ENCODE assay signal across 8 cellular contexts in genomic region chr2:235779444-235779896, GRCh38.
DNase-seq lines count a peak whose midpoint lies in the region; ATAC-seq and TF ChIP-seq lines count a peak whose summit lies in the region.

No MANE protein-coding gene starts in this region.

- no peak overlapping the region for H2AFZ ChIP-seq in Loucy (ENCODE audit: low read length)

- H3K9ac ChIP-seq in Loucy (ENCODE audit: low read depth, low read length, poor library complexity, severe bottlenecking), result no peak overlapping the region

- H3F3A ChIP-seq in Loucy (ENCODE audit: low read depth), result no peaks in the 10 kb centered on the region

- H3K27me3 ChIP-seq in Loucy (ENCODE audit: insufficient read depth, low read length, poor library complexity, severe bottlenecking) (no peaks in the 10 kb centered on the region), left ventricle myocardium inferior (ENCODE audit: low read depth) (no peaks in the 10 kb centered on the region)

- H3K27ac ChIP-seq in left ventricle myocardium inferior (replicated peaks), result no peak overlapping the region

- H3K4me3 ChIP-seq in Loucy (ENCODE audit: low read length, poor library complexity, severe bottlenecking) (no peak overlapping the region), left ventricle myocardium inferior (no peak overlapping the region)

- H3K9me3 ChIP-seq in Loucy (ENCODE audit: insufficient read depth, low read depth, low read length) (no peaks in the 10 kb centered on the region), left ventricle myocardium inferior (replicated peaks) (no peaks in the 10 kb centered on the region)

- H3K4me1 ChIP-seq in Loucy (ENCODE audit: insufficient read depth, low read length, poor library complexity, severe bottlenecking), result no peaks in the 10 kb centered on the region
- no peaks in the 10 kb centered on the region for H3K4me1 ChIP-seq in left ventricle myocardium inferior

- peak; percentile 16 for DNase-seq in AG09319 (ENCODE audit: extremely low read depth, low read depth)
- DNase-seq in SKM-1 (lab: John Stamatoyannopoulos, UW; ENCODE audit: unreplicated experiment), result peak; percentile 13
- DNase-seq in amniotic epithelial cell (ENCODE audit: low read depth), result peak; percentile 60
- DNase-seq in left ventricle myocardium inferior, result peak; percentile 62
- DNase-seq in retina, result peak; percentile 78

- no peak overlapping the region for H3K4me2 ChIP-seq in Loucy (ENCODE audit: low read depth, low read length, poor library complexity, severe bottlenecking)

- H3K36me3 ChIP-seq in Loucy (ENCODE audit: insufficient read depth, low read length) (no peaks in the 10 kb centered on the region), left ventricle myocardium inferior (no peaks in the 10 kb centered on the region)

- peak; percentile 95 for TF ChIP-seq CTCF in AG09319 (IDR thresholded peaks at IDR 0.05; ENCODE audit: low read depth, low read length)
- TF ChIP-seq CTCF in Loucy (conservative IDR thresholded peaks at IDR 0.05; ENCODE audit: low read length), result peak; percentile 93
- TF ChIP-seq CTCF in left ventricle myocardium inferior (IDR thresholded peaks at IDR 0.05; ENCODE audit: borderline replicate concordance), result peak; percentile 89

- intact Hi-C loops in left ventricle myocardium inferior (cut with micrococcal nuclease), result no loop called here

- no peaks in the 10 kb centered on the region for H3K9me2 ChIP-seq in Loucy (replicated peaks; ENCODE audit: low read depth, low read length)

- H4K20me1 ChIP-seq in Loucy (ENCODE audit: insufficient read depth, low read length, poor library complexity, severe bottlenecking), result no peaks in the 10 kb centered on the region

- peak; percentile 72 for ATAC-seq in GM18867 (IDR thresholded peaks at IDR 0.05; ENCODE audit: unreplicated experiment)
- ATAC-seq in GM18861 (IDR thresholded peaks at IDR 0.05; ENCODE audit: unreplicated experiment), result no peak

- H3K79me2 ChIP-seq in Loucy (ENCODE audit: insufficient read depth, low read length), result no peaks in the 10 kb centered on the region

Comparison
In these comparisons a context has a peak if more than half of its experiments do, and no peak if none do; other contexts are left out.
1. DNase-seq: peak in every context shown above with its lines; median percentile 78 in retina; 62 in left ventricle myocardium inferior; 60 in amniotic epithelial cell; 16 in AG09319; 13 in SKM-1.